ENCODE assay signal across 15 cellular contexts in genomic region chr3:125050486-125051172, GRCh38. TPM values are rescaled to one million over a fixed set of nuclear protein-coding genes. Genes with fewer than 3 reads are reported as not detected.
DNase-seq lines count a peak whose midpoint lies in the region; ATAC-seq, FAIRE-seq and TF ChIP-seq lines count a peak whose summit lies in the region.
"Had no signal": no experiment of that assay in that cellular context is flagged by ENCODE, and none has a peak within 500 bp of the region (broad histone marks: within the 10 kb centered on the region; RNA-seq: fewer than 3 reads in every experiment).

No MANE protein-coding gene starts in this region.

- TF ChIP-seq POLR2A in H1 (IDR thresholded peaks at IDR 0.05; ENCODE audit: control extremely low read depth in 1 of 2, low read depth in 2 of 2, low read length in 2 of 2) (no peak), spleen (IDR thresholded peaks at IDR 0.05) (no peak)

- no peak overlapping the region for H3K14ac ChIP-seq in H1 (ENCODE audit: insufficient read length)

- H3K4me1 ChIP-seq in H1 (replicated peaks in 1 of 4; ENCODE audit: control insufficient read depth in 3 of 4, insufficient read depth in 4 of 4, low read length in 3 of 4) (peaks cover 14 to 30% (median 25%) of the 10 kb centered on the region in 4 experiments), spleen (peaks cover 40 to 93% (median 53%) of the 10 kb centered on the region in 6 donors), lower lobe of right lung (peaks cover 84% of the 10 kb centered on the region)

- WGBS in H1 (ENCODE audit: extremely low coverage in 1 of 2, insufficient coverage in 1 of 2, insufficient read length in 1 of 2, insufficient replicate concordance in 2 of 2, low coverage in 1 of 2, low lambda C conversion rate in 2 of 2, missing lambda C conversion rate in 1 of 2), 2 experiments, result 70% methylated on average over 6 of the region's 6 CpGs; no CpG with 5 or more reads in 1 of the 2 experiments
- WGBS in spleen, 5 donors, result 85 to 92% (median 90%) methylated on average over 6 of the region's 6 CpGs

- H2BK12ac ChIP-seq in H1 (ENCODE audit: low read depth, low read length), result no peak overlapping the region

- H2BK20ac ChIP-seq in H1 (ENCODE audit: low read length), result no peak overlapping the region

- H3K79me2 ChIP-seq in H1 (ENCODE audit: control insufficient read depth in 1 of 2, insufficient read depth in 2 of 2, low read length in 2 of 2), result no peaks in the 10 kb centered on the region

- no peak for DNase-seq in T-helper 1 cell
- DNase-seq in NCI-H345 (lab: John Stamatoyannopoulos, UW), result peak; percentile 77
- no peak for DNase-seq in H1 (ENCODE audit: low read depth in 1 of 2, low spot score in 2 of 2)
- no peak for DNase-seq in spleen
- DNase-seq in chondrocyte (ENCODE audit: low spot score), result no peak
- no peak for DNase-seq in lower lobe of right lung
- no peak for DNase-seq in GF-D8 (lab: John Stamatoyannopoulos, UW)
- DNase-seq: ACHN; activated B cell treated with CpG ODN at 0.5 μM for 24 hours; NCI-H1092 treated with DMSO at 0.1 percent for 48 hours; OCI-M1; stimulated activated CD4-positive, alpha-beta T cell treated with anti-CD3 and anti-CD28 coated beads, Interleukin-4, amount 100 ng/mL, for 24 hours had no signal

- CTCF ChIA-PET in H1 (lab: Charles Lee; ENCODE audit: partially characterized antibody), result interaction anchor here (0.6 kb wide), 1 partner anchor 530 kb away, joined by 7 read pairs; no protein-coding TSS in a partner anchor

- H3K18ac ChIP-seq in H1 (ENCODE audit: extremely low read depth, low read length), result 0 out of 2 replicates have a peak overlapping the region, but pooled peaks have one; percentile 10

- POLR2A ChIA-PET in H1 (lab: Charles Lee; ENCODE audit: partially characterized antibody), result no interaction called here

- no peak overlapping the region for H3K56ac ChIP-seq in H1 (replicated peaks; ENCODE audit: insufficient read length, low read depth, low read length)

- no peak overlapping the region for H2BK5ac ChIP-seq in H1 (ENCODE audit: low read depth, low read length)

- peak overlapping the region; percentile 99 for H3K4me3 Mint-ChIP-seq in T-helper 1 cell treated with Interleukin-12 subunit alpha and Interleukin-12 subunit beta and Interleukin-4 antibody, amounts not matched to agents 30 μg/mL and 1 μg/mL, for 36 hours
- no peak overlapping the region for H3K4me3 Mint-ChIP-seq in chondrocyte (ENCODE audit: unreplicated experiment)
- H3K4me3 Mint-ChIP-seq: activated B cell treated with CpG ODN at 0.5 μM for 24 hours had no signal

- H3K27me3 Mint-ChIP-seq in T-helper 1 cell treated with Interleukin-12 subunit alpha and Interleukin-12 subunit beta and Interleukin-4 antibody, amounts not matched to agents 30 μg/mL and 1 μg/mL, for 36 hours (ENCODE audit: low read depth), result peaks cover 20% of the 10 kb centered on the region
- no peaks in the 10 kb centered on the region for H3K27me3 Mint-ChIP-seq in chondrocyte (ENCODE audit: low read depth)
- H3K27me3 Mint-ChIP-seq: activated B cell treated with CpG ODN at 0.5 μM for 24 hours had no signal

- H3K9ac ChIP-seq in H1 (replicated peaks in 1 of 4; ENCODE audit: extremely low read depth in 1 of 4, low read depth in 3 of 4, low read length in 3 of 4), result no peak overlapping the region

- H3K4me2 ChIP-seq in H1 (ENCODE audit: insufficient read depth in 1 of 2, low read depth in 2 of 2, low read length in 2 of 2), result peak overlapping the region in 1 of 2 experiments; percentile 7; a peak in 2 of 4 replicates

- H3K36me3 ChIP-seq in H1 (ENCODE audit: control insufficient read depth in 2 of 4, insufficient read depth in 4 of 4, low read length in 3 of 4) (no peaks in the 10 kb centered on the region), spleen (peaks cover 0 to 14% (median 0%) of the 10 kb centered on the region in 6 donors), lower lobe of right lung (peaks cover 14% of the 10 kb centered on the region)
- H3K36me3 ChIP-seq: gastroesophageal sphincter had no signal

- H4K91ac ChIP-seq in H1 (replicated peaks; ENCODE audit: insufficient read length, low read length), result no peak overlapping the region

- no peak overlapping the region for H3K4ac ChIP-seq in H1 (replicated peaks; ENCODE audit: insufficient read length, low read depth, low read length)

- no peak for FAIRE-seq in H1 (lab: Jason Lieb, UNC)

- H2BK15ac ChIP-seq in H1 (ENCODE audit: low read length), result no peak overlapping the region

- H3K27ac ChIP-seq in H1 (ENCODE audit: low read depth, low read length) (no peak overlapping the region), spleen (peak overlapping the region in 6 of 8 donors; percentile 86 to 94 (median 92)), lower lobe of right lung (no peak overlapping the region)

- H4K20me1 ChIP-seq in H1 (replicated peaks in 1 of 2; ENCODE audit: control insufficient read depth in 1 of 2, insufficient read depth in 2 of 2, low read length in 2 of 2), result no peaks in the 10 kb centered on the region

- no peak overlapping the region for H4K8ac ChIP-seq in H1 (ENCODE audit: extremely low read depth, insufficient read depth, low read length)

- no peak overlapping the region for H3K23ac ChIP-seq in H1 (ENCODE audit: insufficient read length)

- peaks cover 3% of the 10 kb centered on the region; the same call in 1 of the 2 replicates for H3K79me1 ChIP-seq in H1 (ENCODE audit: low read depth, low read length)

- H3K27me3 ChIP-seq in H1 (replicated peaks in 1 of 4; ENCODE audit: control insufficient read depth in 3 of 4, extremely low read depth in 1 of 4, insufficient read depth in 3 of 4, low read length in 3 of 4), result peaks cover 0 to 12% (median 4%) of the 10 kb centered on the region in 4 experiments; a peak in 4 of 7 replicates
- H3K27me3 ChIP-seq in spleen (replicated peaks in 1 of 7), result peaks cover 0 to 4% (median 0%) of the 10 kb centered on the region in 7 donors
- no peaks in the 10 kb centered on the region for H3K27me3 ChIP-seq in lower lobe of right lung (ENCODE audit: low read depth)
- H3K27me3 ChIP-seq: gastroesophageal sphincter had no signal

- intact Hi-C loops in spleen (cut with DNase I; ENCODE audit: low total_unique reads), result loop anchor here (10.0 kb wide), 2 partner anchors 64 to 94 kb away; no protein-coding TSS in a partner anchor
- intact Hi-C loops in lower lobe of right lung (cut with DNase I), result no loop called here

- TF ChIP-seq CTCF in H1 (IDR thresholded peaks at IDR 0.05; ENCODE audit: control extremely low read depth in 1 of 3, insufficient read depth in 1 of 3, low read depth in 1 of 3, low read length in 3 of 3) (no peak; a peak in 1 of 4 replicates), spleen (IDR thresholded peaks at IDR 0.05 in 8 of 11, conservative IDR thresholded peaks at IDR 0.05 in 3 of 11) (no peak), chondrocyte (IDR thresholded peaks at IDR 0.05) (no peak), lower lobe of right lung (IDR thresholded peaks at IDR 0.05) (no peak)

- H3K23me2 ChIP-seq in H1 (ENCODE audit: low read depth, low read length), result peaks cover 6% of the 10 kb centered on the region; the same call in 1 of the 2 replicates

- H4K5ac ChIP-seq in H1 (ENCODE audit: insufficient read length, low read depth, low read length), result no peak overlapping the region

- ATAC-seq in lower lobe of right lung, result no peak
- ATAC-seq: gastroesophageal sphincter had no signal

- no peaks in the 10 kb centered on the region for H3K9me3 Mint-ChIP-seq in T-helper 1 cell treated with Interleukin-12 subunit alpha and Interleukin-12 subunit beta and Interleukin-4 antibody, amounts not matched to agents 30 μg/mL and 1 μg/mL, for 36 hours
- no peaks in the 10 kb centered on the region for H3K9me3 Mint-ChIP-seq in chondrocyte (ENCODE audit: low read depth)
- H3K9me3 Mint-ChIP-seq: activated B cell treated with CpG ODN at 0.5 μM for 24 hours had no signal

- H3K4me1 Mint-ChIP-seq in T-helper 1 cell treated with Interleukin-12 subunit alpha and Interleukin-12 subunit beta and Interleukin-4 antibody, amounts not matched to agents 30 μg/mL and 1 μg/mL, for 36 hours (ENCODE audit: low read depth), result peaks cover 60% of the 10 kb centered on the region
- peaks cover 67% of the 10 kb centered on the region for H3K4me1 Mint-ChIP-seq in chondrocyte (ENCODE audit: low read depth)

- no peak overlapping the region for H2BK120ac ChIP-seq in H1 (replicated peaks; ENCODE audit: low read depth, low read length)

- no peaks in the 10 kb centered on the region for H3K9me3 ChIP-seq in H1 (ENCODE audit: insufficient read depth in 2 of 2, low read depth in 1 of 2, low read length in 1 of 2)
- H3K9me3 ChIP-seq in spleen, result no peaks in the 10 kb centered on the region
- no peaks in the 10 kb centered on the region for H3K9me3 ChIP-seq in lower lobe of right lung
- H3K9me3 ChIP-seq: gastroesophageal sphincter had no signal

- H2AK5ac ChIP-seq in H1 (ENCODE audit: low read depth, low read length), result no peak overlapping the region

- H3K4me3 ChIP-seq in H1 (ENCODE audit: extremely low read depth in 1 of 4, insufficient read depth in 2 of 4, low read depth in 3 of 4, low read length in 4 of 4), result no peak overlapping the region
- H3K4me3 ChIP-seq in spleen, result no peak overlapping the region
- H3K4me3 ChIP-seq in lower lobe of right lung, result no peak overlapping the region

- H2AFZ ChIP-seq in H1 (ENCODE audit: low read length), result no peak overlapping the region

- no peak for TF ChIP-seq RAD21 in H1 (IDR thresholded peaks at IDR 0.05 in 1 of 2, conservative IDR thresholded peaks at IDR 0.05 in 1 of 2; ENCODE audit: low read depth in 2 of 2, low read length in 2 of 2)

- peaks cover 32% of the 10 kb centered on the region for H3K36me3 Mint-ChIP-seq in T-helper 1 cell treated with Interleukin-12 subunit alpha and Interleukin-12 subunit beta and Interleukin-4 antibody, amounts not matched to agents 30 μg/mL and 1 μg/mL, for 36 hours (ENCODE audit: low read depth)
- H3K36me3 Mint-ChIP-seq in chondrocyte (ENCODE audit: low read depth), result peaks cover 7% of the 10 kb centered on the region

- peak overlapping the region; percentile 90 for H3K27ac Mint-ChIP-seq in T-helper 1 cell treated with Interleukin-12 subunit alpha and Interleukin-12 subunit beta and Interleukin-4 antibody, amounts not matched to agents 30 μg/mL and 1 μg/mL, for 36 hours
- H3K27ac Mint-ChIP-seq in chondrocyte (ENCODE audit: unreplicated experiment), result no peak overlapping the region
- H3K27ac Mint-ChIP-seq: activated B cell treated with CpG ODN at 0.5 μM for 24 hours, progenitor cell of endocrine pancreas had no signal

- no peak for TF ChIP-seq EP300 in H1 (IDR thresholded peaks at IDR 0.05; ENCODE audit: borderline replicate concordance in 1 of 2, low read depth in 2 of 2, low read length in 2 of 2)

RNA-seq across cellular contexts. Expression of gene HEG1, which starts 5.2 kb away (rescaled TPM):
- total RNA-seq in H1 (2021; fragmentation: NEBNext Ultra II Directional; extraction: Animal tissue kit (Norgen Biotek cat#: 25700)), result 9.7 and 13.1 TPM in 2 replicates
- polyA plus RNA-seq in H1 (2011; rRNA removed) (5.0 and 5.3 TPM in 2 replicates), spleen (1 to 10 TPM; 3.1 to 6.3 (median 3.4) TPM)
- 3.2 TPM for polyA plus RNA-seq in H1 (2011; cell fraction: cytosol; rRNA removed)
- polyA plus RNA-seq in H1 (2011; cell fraction: nucleus; rRNA removed), result 5.4 TPM
- 4.5 to 6.0 TPM (median 5.0 TPM) in 4 replicates for polyA plus RNA-seq in H1 (2012, experiment 1 of 2)
- 0.62 TPM for polyA plus RNA-seq in H1 (2012, experiment 2 of 2)
- polyA plus RNA-seq in H1 (2013, experiment 1 of 2), result 5.1 TPM
- polyA plus RNA-seq in H1 (2013, experiment 2 of 2), result 5.3 TPM
- polyA minus RNA-seq in H1 (2011; rRNA and poly(A)+ RNA removed), result 9.4 and 11.0 TPM in 2 replicates
- 8.3 TPM for polyA minus RNA-seq in H1 (2011; cell fraction: cytosol; rRNA and poly(A)+ RNA removed)
- 8.0 TPM for polyA minus RNA-seq in H1 (2011; cell fraction: nucleus; rRNA and poly(A)+ RNA removed)
- total RNA-seq in spleen (10 to 100 TPM; 52.1 to 87.9 (median 74.4) TPM), chondrocyte (69.6 to 107 TPM (median 70.4 TPM) in 3 replicates), lower lobe of right lung (157 TPM)

Comparison
In these comparisons a context has a peak if more than half of its experiments do, and no peak if none do; other contexts are left out.
1. H3K27ac ChIP-seq: peak in spleen (6 of 8); none in H1 (single experiment) and lower lobe of right lung (single experiment).